ENCODE assay signal across 7 cellular contexts in genomic region chr6:43687079-43687436, GRCh38. TPM values are rescaled to one million over a fixed set of nuclear protein-coding genes. Genes with fewer than 3 reads are reported as not detected.
DNase-seq lines count a peak whose midpoint lies in the region; ATAC-seq and TF ChIP-seq lines count a peak whose summit lies in the region.

No MANE protein-coding gene starts in this region.

- H3K27me3 ChIP-seq in IMR-90 (ENCODE audit: control insufficient read depth, insufficient read depth, low read length) (no peaks in the 10 kb centered on the region), adipocyte (replicated peaks; ENCODE audit: control insufficient read depth, insufficient read depth, low read length) (no peaks in the 10 kb centered on the region), layer of hippocampus (ENCODE audit: control insufficient read depth, insufficient read depth, low read length) (no peaks in the 10 kb centered on the region), subcutaneous abdominal adipose tissue (ENCODE audit: control insufficient read depth in 5 of 5, insufficient read depth in 4 of 5, low read length in 5 of 5) (no peaks in the 10 kb centered on the region)

- POLR2A ChIA-PET in IMR-90 (lab: Charles Lee; ENCODE audit: unreplicated experiment): no interaction called here

- no peaks in the 10 kb centered on the region for H3K9me3 ChIP-seq in IMR-90 (ENCODE audit: control insufficient read depth, insufficient read depth, low read length)
- no peaks in the 10 kb centered on the region for H3K9me3 ChIP-seq in adipocyte (ENCODE audit: control insufficient read depth, low read length)
- H3K9me3 ChIP-seq in subcutaneous abdominal adipose tissue (ENCODE audit: control insufficient read depth in 5 of 5, low read length in 5 of 5): no peaks in the 10 kb centered on the region

- peak overlapping the region; percentile 51 for H3K4ac ChIP-seq in IMR-90 (ENCODE audit: low read depth, low read length)

- H3K36me3 ChIP-seq in IMR-90 (ENCODE audit: control insufficient read depth, insufficient read depth, low read length) (peaks cover 4% of the 10 kb centered on the region; the same call in 1 of the 2 replicates), adipocyte (ENCODE audit: control insufficient read depth, insufficient read depth, low read length, severe bottlenecking) (no peaks in the 10 kb centered on the region), subcutaneous abdominal adipose tissue (ENCODE audit: control insufficient read depth in 5 of 5, insufficient read depth in 5 of 5, low read length in 5 of 5) (peaks cover 0 to 3% (median 0%) of the 10 kb centered on the region in 5 donors)

- H2AFZ ChIP-seq in IMR-90 (replicated peaks; ENCODE audit: low read length, poor library complexity): peak overlapping the region; percentile 89

- no peak overlapping the region for H2BK120ac ChIP-seq in IMR-90 (ENCODE audit: low read depth, low read length)

- H3K9me1 ChIP-seq in IMR-90 (ENCODE audit: insufficient read depth, low read length): peaks cover 13% of the 10 kb centered on the region

- H3K23ac ChIP-seq in IMR-90 (ENCODE audit: low read depth, low read length): peak overlapping the region; percentile 20; the same call in 1 of the 2 replicates

- peak overlapping the region; percentile 59; the same call in 1 of the 2 replicates for H4K91ac ChIP-seq in IMR-90 (ENCODE audit: insufficient read depth, low read depth, low read length)

- peak overlapping the region; percentile 82 for H3K4me3 ChIP-seq in IMR-90 (ENCODE audit: insufficient read depth, low read depth, low read length)
- peak overlapping the region; percentile 95 for H3K4me3 ChIP-seq in adipocyte (ENCODE audit: low read length)
- peak overlapping the region; percentile 77 to 99 (median 98) for H3K4me3 ChIP-seq in subcutaneous abdominal adipose tissue (ENCODE audit: low read depth in 1 of 5, low read length in 5 of 5)

- peak overlapping the region; percentile 74 for H3K56ac ChIP-seq in IMR-90 (ENCODE audit: extremely low read depth, insufficient read depth, low read length)

- no peak for TF ChIP-seq RAD21 in IMR-90 (IDR thresholded peaks at IDR 0.05; ENCODE audit: low read length)

- TSS peak; percentile 45 for BruUV-seq in IMR-90 (replicated peaks; lab: Mats Ljungman, UMichigan)

- peaks cover 2% of the 10 kb centered on the region; the same call in 1 of the 2 replicates for H3K4me1 ChIP-seq in IMR-90 (ENCODE audit: control insufficient read depth, insufficient read depth, low read length)
- H3K4me1 ChIP-seq in adipocyte (ENCODE audit: control insufficient read depth, insufficient read depth, low read length): peaks cover 13% of the 10 kb centered on the region
- peaks cover 5 to 40% (median 32%) of the 10 kb centered on the region in 5 donors for H3K4me1 ChIP-seq in subcutaneous abdominal adipose tissue (ENCODE audit: control insufficient read depth in 5 of 5, insufficient read depth in 5 of 5, low read length in 5 of 5)

- 0% methylated on average over 3 of the region's 10 CpGs; no CpG with 5 or more reads in 1 of the 2 experiments for WGBS in IMR-90 (ENCODE audit: extremely low coverage in 2 of 2, insufficient read length in 1 of 2), 2 experiments

- peak overlapping the region; percentile 75 for H3K27ac ChIP-seq in IMR-90 (ENCODE audit: insufficient read depth, low read length)
- H3K27ac ChIP-seq in layer of hippocampus (ENCODE audit: low read depth, low read length): peak overlapping the region; percentile 55
- H3K27ac ChIP-seq in subcutaneous abdominal adipose tissue (ENCODE audit: low read depth, low read length): peak overlapping the region; percentile 67

- H2AK5ac ChIP-seq in IMR-90 (ENCODE audit: low read depth, low read length): peak overlapping the region; percentile 41; the same call in 1 of the 2 replicates

- H2AK9ac ChIP-seq in IMR-90 (replicated peaks; ENCODE audit: low read depth, low read length, poor library complexity): peak overlapping the region; percentile 47

- peak overlapping the region; percentile 18 for H3K14ac ChIP-seq in IMR-90 (replicated peaks; ENCODE audit: low read depth, low read length)

- H3K18ac ChIP-seq in IMR-90 (ENCODE audit: low read depth, low read length): no peak overlapping the region; the same call in 1 of the 2 replicates

- no peak overlapping the region for H2BK15ac ChIP-seq in IMR-90 (ENCODE audit: low read depth, low read length)

- peaks cover 19% of the 10 kb centered on the region for H4K20me1 ChIP-seq in IMR-90 (ENCODE audit: insufficient read depth, low read length)

- in situ Hi-C loops in IMR-90 (cut with MboI; ENCODE audit: low sequenced_read_pairs): no loop called here

- no peak overlapping the region for H2BK20ac ChIP-seq in IMR-90 (ENCODE audit: low read depth, low read length)

- H3K9ac ChIP-seq in IMR-90 (ENCODE audit: low read depth, low read length): peak overlapping the region; percentile 76
- H3K9ac ChIP-seq in adipocyte (ENCODE audit: low read length): peak overlapping the region; percentile 87
- peak overlapping the region; percentile 74 to 95 (median 89) for H3K9ac ChIP-seq in subcutaneous abdominal adipose tissue (ENCODE audit: low read length in 5 of 5)

- peak overlapping the region; percentile 41 for H4K5ac ChIP-seq in IMR-90 (ENCODE audit: low read depth, low read length)

- TF ChIP-seq CTCF in IMR-90 (conservative IDR thresholded peaks at IDR 0.05; ENCODE audit: low read depth, low read length): no peak

- ATAC-seq in IMR-90 (ENCODE audit: low read depth) (peak; percentile 40), HG02840 (IDR thresholded peaks at IDR 0.05; ENCODE audit: low FRiP score, unreplicated experiment) (no peak)

- peaks cover 39 to 62% of the 10 kb centered on the region in 2 experiments; a peak in 3 of 4 replicates for H3K79me1 ChIP-seq in IMR-90 (ENCODE audit: low read depth in 1 of 2, low read length in 2 of 2)

- H3K4me2 ChIP-seq in IMR-90 (ENCODE audit: low read depth, low read length): peak overlapping the region; percentile 70

- dilution Hi-C loops in IMR-90 (cut with HindIII; ENCODE audit: low sequenced_read_pairs, unreplicated experiment): no loop called here

- peak overlapping the region; percentile 19 for H2BK5ac ChIP-seq in IMR-90 (ENCODE audit: low read depth, low read length, poor library complexity, severe bottlenecking)

- intact Hi-C loops in IMR-90 (cut with micrococcal nuclease): loop anchor here (5.0 kb wide), 1 partner anchor 85 kb away; the partner anchor contains the start of gene VEGFA

- peak overlapping the region; percentile 92 to 93 for H4K8ac ChIP-seq in IMR-90 (ENCODE audit: low read depth in 2 of 2, low read length in 2 of 2)

- DNase-seq in IMR-90: no peak
- peak; percentile 30 for DNase-seq in adipocyte (ENCODE audit: low read depth)
- no peak for DNase-seq in activated CD4-positive, CD25-positive, alpha-beta regulatory T cell treated with anti-CD3 and anti-CD28 coated beads, Interleukin-2, amount 50 U/mL, for 72 hours
- DNase-seq in NCI-H146 treated with DMSO at 0.1 percent for 48 hours (lab: John Stamatoyannopoulos, UW; ENCODE audit: unreplicated experiment): no peak

- CTCF ChIA-PET in IMR-90 (lab: Yijun Ruan, JAX): no interaction called here

- TF ChIP-seq POLR2A in IMR-90 (IDR thresholded peaks at IDR 0.05; ENCODE audit: low read depth, low read length): no peak

TF ChIP-seq in IMR-90, 13 proteins besides CTCF, POLR2A, EP300 and RAD21:
- no peak for TF ChIP-seq MAZ (IDR thresholded peaks at IDR 0.05; ENCODE audit: borderline replicate concordance, low read depth, low read length)
- no peak for TF ChIP-seq MAFK (IDR thresholded peaks at IDR 0.05; ENCODE audit: low read depth, low read length)
- no peak for TF ChIP-seq RCOR1 (IDR thresholded peaks at IDR 0.05; ENCODE audit: insufficient replicate concordance, low read length)
- no peak for TF ChIP-seq CEBPB (IDR thresholded peaks at IDR 0.05; ENCODE audit: low read depth, low read length)
- TF ChIP-seq BHLHE40 (IDR thresholded peaks at IDR 0.05; ENCODE audit: low read depth, low read length): no peak
- no peak for TF ChIP-seq FOS (IDR thresholded peaks at IDR 0.05; ENCODE audit: low read depth, low read length)
- TF ChIP-seq ELK1 (IDR thresholded peaks at IDR 0.05; ENCODE audit: borderline replicate concordance, low read depth, low read length): no peak
- no peak; the same call in 1 of the 2 replicates for TF ChIP-seq SMC3 (IDR thresholded peaks at IDR 0.05; ENCODE audit: low read depth, low read length)
- TF ChIP-seq CHD1 (IDR thresholded peaks at IDR 0.05; ENCODE audit: low read depth, low read length): no peak
- no peak for TF ChIP-seq MXI1 (IDR thresholded peaks at IDR 0.05; ENCODE audit: borderline replicate concordance, low read depth, low read length)
- no peak for TF ChIP-seq NFE2L2 (IDR thresholded peaks at IDR 0.05; ENCODE audit: low read depth, low read length)
- TF ChIP-seq RFX5 (IDR thresholded peaks at IDR 0.05; ENCODE audit: low read depth, low read length): no peak
TF ChIP-seq in IMR-90: peak in this region for 0.

RNA-seq across cellular contexts. Expression of gene MRPS18A, which starts 0.5 kb away (rescaled TPM):
- 43.0 and 47.0 TPM in 2 replicates for total RNA-seq in IMR-90 (2012; rRNA removed)
- 56.6 and 56.8 TPM in 2 replicates for polyA plus RNA-seq in IMR-90 (2012; rRNA removed)
- 53.5 and 60.4 TPM in 2 replicates for polyA plus RNA-seq in IMR-90 (2012; cell fraction: cytosol; rRNA removed)
- polyA plus RNA-seq in IMR-90 (2012; cell fraction: nucleus; rRNA removed; ENCODE audit: low replicate concordance): 24.4 and 30.5 TPM in 2 replicates

RNA-seq across cellular contexts. Expression of gene RSPH9, which starts 42.2 kb away (rescaled TPM):
- total RNA-seq in IMR-90 (2012; rRNA removed): under 0.01 and 0.18 TPM in 2 replicates
- polyA plus RNA-seq in IMR-90 (2012; rRNA removed): 0.21 and 0.24 TPM in 2 replicates
- polyA plus RNA-seq in IMR-90 (2012; cell fraction: cytosol; rRNA removed): 0.34 and 0.38 TPM in 2 replicates
- 0.14 and 0.24 TPM in 2 replicates for polyA plus RNA-seq in IMR-90 (2012; cell fraction: nucleus; rRNA removed; ENCODE audit: low replicate concordance)

RNA-seq across cellular contexts. Expression of gene MAD2L1BP, which starts 51.4 kb away (rescaled TPM):
- total RNA-seq in IMR-90 (2012; rRNA removed): 28.1 and 31.1 TPM in 2 replicates
- polyA plus RNA-seq in IMR-90 (2012; rRNA removed): 40.4 and 50.2 TPM in 2 replicates
- 20.9 and 32.3 TPM in 2 replicates for polyA plus RNA-seq in IMR-90 (2012; cell fraction: cytosol; rRNA removed)
- 22.5 and 23.5 TPM in 2 replicates for polyA plus RNA-seq in IMR-90 (2012; cell fraction: nucleus; rRNA removed; ENCODE audit: low replicate concordance)

RNA-seq across cellular contexts. Expression of gene GTPBP2, which starts 58.0 kb away (rescaled TPM):
- total RNA-seq in IMR-90 (2012; rRNA removed): 34.2 and 38.4 TPM in 2 replicates
- polyA plus RNA-seq in IMR-90 (2012; rRNA removed): 79.7 and 86.6 TPM in 2 replicates
- 30.1 and 40.2 TPM in 2 replicates for polyA plus RNA-seq in IMR-90 (2012; cell fraction: cytosol; rRNA removed)
- 470 and 640 TPM in 2 replicates for polyA plus RNA-seq in IMR-90 (2012; cell fraction: nucleus; rRNA removed; ENCODE audit: low replicate concordance)
